ENCODE assay signal across 3 cellular contexts in the genomic region with DNA sequence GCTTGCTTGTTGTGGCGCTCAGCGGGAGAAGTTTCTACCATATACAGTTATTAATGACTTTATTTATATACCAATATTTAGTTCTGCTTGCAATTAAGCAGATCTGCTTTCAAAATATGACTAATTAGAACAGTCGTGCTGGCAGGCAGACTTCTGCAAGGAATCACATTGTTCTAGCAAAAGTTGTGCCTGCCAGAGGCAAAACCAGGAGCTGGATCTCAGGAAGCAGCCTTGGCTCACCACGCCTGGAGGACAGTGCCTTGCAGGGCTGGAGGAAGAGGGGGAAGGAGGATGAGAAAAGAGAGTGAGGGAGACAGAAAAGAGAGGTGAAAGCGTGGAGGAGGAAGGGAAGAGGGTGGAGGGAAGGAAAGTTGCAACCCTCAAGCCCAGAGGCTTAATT.
TF ChIP-seq lines count a peak whose summit lies in the region.

No MANE protein-coding gene starts in this region.

TF ChIP-seq in HEK293, 187 proteins besides CTCF, POLR2A, EP300 and RAD21:
- TF ChIP-seq, protein P1, sequence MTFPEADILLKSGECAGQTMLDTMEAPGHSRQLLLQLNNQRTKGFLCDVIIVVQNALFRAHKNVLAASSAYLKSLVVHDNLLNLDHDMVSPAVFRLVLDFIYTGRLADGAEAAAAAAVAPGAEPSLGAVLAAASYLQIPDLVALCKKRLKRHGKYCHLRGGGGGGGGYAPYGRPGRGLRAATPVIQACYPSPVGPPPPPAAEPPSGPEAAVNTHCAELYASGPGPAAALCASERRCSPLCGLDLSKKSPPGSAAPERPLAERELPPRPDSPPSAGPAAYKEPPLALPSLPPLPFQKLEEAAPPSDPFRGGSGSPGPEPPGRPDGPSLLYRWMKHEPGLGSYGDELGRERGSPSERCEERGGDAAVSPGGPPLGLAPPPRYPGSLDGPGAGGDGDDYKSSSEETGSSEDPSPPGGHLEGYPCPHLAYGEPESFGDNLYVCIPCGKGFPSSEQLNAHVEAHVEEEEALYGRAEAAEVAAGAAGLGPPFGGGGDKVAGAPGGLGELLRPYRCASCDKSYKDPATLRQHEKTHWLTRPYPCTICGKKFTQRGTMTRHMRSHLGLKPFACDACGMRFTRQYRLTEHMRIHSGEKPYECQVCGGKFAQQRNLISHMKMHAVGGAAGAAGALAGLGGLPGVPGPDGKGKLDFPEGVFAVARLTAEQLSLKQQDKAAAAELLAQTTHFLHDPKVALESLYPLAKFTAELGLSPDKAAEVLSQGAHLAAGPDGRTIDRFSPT (tag by site-specific recombination; IDR thresholded peaks at IDR 0.05), result no peak
- TF ChIP-seq PRDM1 (tag by site-specific recombination; IDR thresholded peaks at IDR 0.05), result peak; percentile 39; the same call in 1 of the 2 replicates

TF ChIP-seq in H1, 55 proteins besides CTCF, POLR2A, EP300 and RAD21:
- no peak for TF ChIP-seq SP1 (IDR thresholded peaks at IDR 0.05; ENCODE audit: low read depth, low read length)
- no peak for TF ChIP-seq FOSL1 (IDR thresholded peaks at IDR 0.05; ENCODE audit: insufficient read depth, low read depth, low read length)
- TF ChIP-seq RFX5 (IDR thresholded peaks at IDR 0.05; ENCODE audit: borderline replicate concordance, low read depth, low read length), result no peak
- TF ChIP-seq GTF2F1 (IDR thresholded peaks at IDR 0.05; ENCODE audit: borderline replicate concordance, low read depth, low read length), result no peak
- no peak for TF ChIP-seq SIN3A (conservative IDR thresholded peaks at IDR 0.05 in 1 of 2, IDR thresholded peaks at IDR 0.05 in 1 of 2; ENCODE audit: low read depth in 1 of 2, low read length in 2 of 2)
- TF ChIP-seq KDM4A (IDR thresholded peaks at IDR 0.05; ENCODE audit: low read depth, low read length, severe bottlenecking), result no peak
- TF ChIP-seq SIX5 (IDR thresholded peaks at IDR 0.05; ENCODE audit: low read depth, low read length), result no peak
- no peak for TF ChIP-seq CBX8 (IDR thresholded peaks at IDR 0.05; ENCODE audit: borderline replicate concordance, low read depth, low read length)

TF ChIP-seq in HEK293T, 16 proteins besides CTCF, POLR2A, EP300 and RAD21:
- TF ChIP-seq SP1 (IDR thresholded peaks at IDR 0.05), result no peak
- no peak for TF ChIP-seq ELF4 (IDR thresholded peaks at IDR 0.05)
- no peak for TF ChIP-seq BHLHE40 (IDR thresholded peaks at IDR 0.05; ENCODE audit: borderline replicate concordance)
- no peak for TF ChIP-seq FOXK2 (IDR thresholded peaks at IDR 0.05)
- no peak for TF ChIP-seq L3MBTL2 (conservative IDR thresholded peaks at IDR 0.05)
- TF ChIP-seq LEF1 (IDR thresholded peaks at IDR 0.05; ENCODE audit: borderline replicate concordance), result no peak
- TF ChIP-seq, protein P2, sequence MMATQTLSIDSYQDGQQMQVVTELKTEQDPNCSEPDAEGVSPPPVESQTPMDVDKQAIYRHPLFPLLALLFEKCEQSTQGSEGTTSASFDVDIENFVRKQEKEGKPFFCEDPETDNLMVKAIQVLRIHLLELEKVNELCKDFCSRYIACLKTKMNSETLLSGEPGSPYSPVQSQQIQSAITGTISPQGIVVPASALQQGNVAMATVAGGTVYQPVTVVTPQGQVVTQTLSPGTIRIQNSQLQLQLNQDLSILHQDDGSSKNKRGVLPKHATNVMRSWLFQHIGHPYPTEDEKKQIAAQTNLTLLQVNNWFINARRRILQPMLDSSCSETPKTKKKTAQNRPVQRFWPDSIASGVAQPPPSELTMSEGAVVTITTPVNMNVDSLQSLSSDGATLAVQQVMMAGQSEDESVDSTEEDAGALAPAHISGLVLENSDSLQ (IDR thresholded peaks at IDR 0.05), result no peak
- no peak for TF ChIP-seq CTBP1 (IDR thresholded peaks at IDR 0.05; ENCODE audit: borderline replicate concordance)
- TF ChIP-seq SUZ12 (IDR thresholded peaks at IDR 0.05), result no peak
- no peak for TF ChIP-seq FOXA1 (IDR thresholded peaks at IDR 0.05)
- no peak for TF ChIP-seq ARNT (IDR thresholded peaks at IDR 0.05)
- TF ChIP-seq HDGF (IDR thresholded peaks at IDR 0.05; ENCODE audit: borderline replicate concordance), result no peak
- TF ChIP-seq TARDBP (IDR thresholded peaks at IDR 0.05), result no peak
- no peak for TF ChIP-seq NFRKB (IDR thresholded peaks at IDR 0.05)
- TF ChIP-seq ZNF384 (IDR thresholded peaks at IDR 0.05), result no peak
- TF ChIP-seq FOXM1 (IDR thresholded peaks at IDR 0.05; ENCODE audit: borderline replicate concordance), result no peak
